27 cellular contexts compared by ENCODE assay signal in genomic region chr16:53123753-53124152, GRCh38.
DNase-seq lines count a peak whose midpoint lies in the region; ATAC-seq, FAIRE-seq and TF ChIP-seq lines count a peak whose summit lies in the region.
"Had no signal": no experiment of that assay in that cellular context is flagged by ENCODE, and none has a peak within 500 bp of the region (broad histone marks: within the 10 kb centered on the region; RNA-seq: fewer than 3 reads in every experiment).

No MANE protein-coding gene starts in this region.

- H3K4me3 ChIP-seq in AG10803 (ENCODE audit: low read length): no peak overlapping the region
- H3K4me3 ChIP-seq: BLaER1 treated with 17β-estradiol and CSF1 and Interleukin-3, amounts not matched to agents 10 nM and 100 nM; Peyer's patch; prostate gland; stomach had no signal

- no peak for ATAC-seq in Right ventricle myocardium inferior

- no peak for TF ChIP-seq CTCF in AG10803 (conservative IDR thresholded peaks at IDR 0.05; ENCODE audit: low read length)
- TF ChIP-seq CTCF in osteocyte (IDR thresholded peaks at IDR 0.05): no peak

- DNase-seq in AG10803 (ENCODE audit: low read depth): peak; percentile 68
- DNase-seq in LHCN-M2 (ENCODE audit: low read depth): peak; percentile 39
- no peak for DNase-seq in osteocyte (ENCODE audit: extremely low spot score, unreplicated experiment)
- no peak for DNase-seq in Right ventricle myocardium inferior (ENCODE audit: missing footprints)
- DNase-seq in NCI-H1105 treated with DMSO at 0.1 percent for 48 hours (lab: John Stamatoyannopoulos, UW): no peak
- DNase-seq in NCI-H1694 treated with DMSO at 0.1 percent for 48 hours (lab: John Stamatoyannopoulos, UW): no peak
- no peak for DNase-seq in activated CD8-positive, alpha-beta memory T cell treated with anti-CD3 and anti-CD28 coated beads for 24 hours
- DNase-seq: activated CD4-positive, alpha-beta memory T cell treated with anti-CD3 and anti-CD28 coated beads for 36 hours; activated CD4-positive, CD25-positive, alpha-beta regulatory T cell; activated naive CD4-positive, alpha-beta T cell; anterior cingulate cortex; Calu3; erythroblast; NCI-H1048; NCI-H2029; nephron progenitor cell; Peyer's patch; stimulated activated CD4-positive, alpha-beta T cell treated with anti-CD3 and anti-CD28 coated beads, Interleukin-4, amount 100 ng/mL, for 4 hours; stomach; T-helper 9 cell had no signal

- peaks cover 28% of the 10 kb centered on the region for H3K4me1 Mint-ChIP-seq in osteocyte (ENCODE audit: unreplicated experiment)
- H3K4me1 Mint-ChIP-seq: central memory CD8-positive, alpha-beta T cell had no signal

- intact Hi-C loops in Right ventricle myocardium inferior (cut with DNase I): no loop called here

- FAIRE-seq in endometrium (lab: Jason Lieb, UNC): peak; percentile 87
- FAIRE-seq: A204.1 had no signal

- H3K9me3 Mint-ChIP-seq in osteocyte (ENCODE audit: unreplicated experiment): peaks cover 3% of the 10 kb centered on the region
- H3K9me3 Mint-ChIP-seq: central memory CD8-positive, alpha-beta T cell; type B pancreatic cell had no signal

- H3K4me3 Mint-ChIP-seq in osteocyte (ENCODE audit: unreplicated experiment): no peak overlapping the region
- H3K4me3 Mint-ChIP-seq: activated CD4-positive, alpha-beta memory T cell treated with anti-CD3 and anti-CD28 coated beads for 36 hours; central memory CD8-positive, alpha-beta T cell; mesothelial cell of epicardium; nephron progenitor cell; type B pancreatic cell had no signal

- H3K27ac Mint-ChIP-seq in osteocyte (ENCODE audit: unreplicated experiment): peak overlapping the region; percentile 57
- H3K27ac Mint-ChIP-seq: activated CD4-positive, alpha-beta memory T cell treated with anti-CD3 and anti-CD28 coated beads for 36 hours; mesothelial cell of epicardium; nephron progenitor cell; type B pancreatic cell had no signal

- H3K36me3 Mint-ChIP-seq in osteocyte (ENCODE audit: unreplicated experiment): peaks cover 3% of the 10 kb centered on the region

- H3K27me3 Mint-ChIP-seq in osteocyte (ENCODE audit: unreplicated experiment): no peaks in the 10 kb centered on the region
- H3K27me3 Mint-ChIP-seq: activated CD4-positive, alpha-beta memory T cell treated with anti-CD3 and anti-CD28 coated beads for 36 hours; central memory CD8-positive, alpha-beta T cell; type B pancreatic cell had no signal

Comparison
In these comparisons a context has a peak if more than half of its experiments do, and no peak if none do; other contexts are left out.
1. DNase-seq: peak in AG10803 (single experiment) and LHCN-M2 (single experiment); none in osteocyte (single experiment), Right ventricle myocardium inferior (single experiment), NCI-H1105 treated with DMSO at 0.1 percent for 48 hours (single experiment), NCI-H1694 treated with DMSO at 0.1 percent for 48 hours (single experiment) and activated CD8-positive, alpha-beta memory T cell treated with anti-CD3 and anti-CD28 coated beads for 24 hours (single experiment).